Comparison of ENCODE assay signal across 10 cellular contexts in the genomic region with DNA sequence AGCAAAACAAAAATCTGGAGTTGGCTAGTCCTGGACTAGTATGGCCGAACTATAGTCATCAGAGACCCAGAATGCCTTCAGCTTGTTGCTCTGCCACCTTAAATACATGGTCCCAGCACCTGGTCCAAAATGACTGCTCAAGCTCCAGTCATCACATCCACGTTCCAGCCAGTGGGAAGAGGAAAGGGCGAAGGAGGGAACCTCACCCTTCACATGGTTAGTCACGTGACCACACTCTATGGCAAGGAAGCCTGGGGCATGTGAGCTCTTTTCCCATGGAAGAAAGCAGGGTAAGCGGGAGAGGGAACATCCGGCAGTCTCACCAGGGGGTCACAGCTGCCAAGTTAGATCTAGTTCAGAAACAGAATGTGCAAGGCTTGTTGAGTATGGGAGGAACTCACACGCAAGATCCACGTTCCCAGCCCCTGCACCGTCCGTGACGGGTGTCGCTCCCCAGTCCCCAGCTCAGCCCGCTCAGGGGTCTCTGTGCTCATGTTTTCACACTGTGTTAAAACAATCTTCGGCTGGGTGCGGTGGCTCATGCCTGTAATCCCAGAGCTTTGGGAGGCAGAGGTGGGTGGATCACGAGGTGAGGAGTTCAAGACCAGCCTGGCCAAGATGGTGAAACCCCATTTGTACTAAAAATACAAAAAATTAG. TPM values are rescaled to one million over a fixed set of nuclear protein-coding genes. Genes with fewer than 3 reads are reported as not detected.
DNase-seq lines count a peak whose midpoint lies in the region; ATAC-seq and TF ChIP-seq lines count a peak whose summit lies in the region.
"Had no signal": no experiment of that assay in that cellular context is flagged by ENCODE, and none has a peak within 500 bp of the region (broad histone marks: within the 10 kb centered on the region; RNA-seq: fewer than 3 reads in every experiment).

No MANE protein-coding gene starts in this region.

- H3K27ac ChIP-seq in mucosa of rectum (ENCODE audit: low read depth in 2 of 2, low read length in 2 of 2) = peak overlapping the region; percentile 74 to 79

- TF ChIP-seq CTCF in brain (conservative IDR thresholded peaks at IDR 0.05) = no peak

- no peaks in the 10 kb centered on the region for H3K9me3 ChIP-seq in mucosa of rectum (ENCODE audit: control insufficient read depth in 2 of 2, low read length in 2 of 2)

- peak overlapping the region in 3 of 5 experiments; percentile 34 to 49 (median 37) for H3K27ac Mint-ChIP-seq in brain

- no peak overlapping the region for H3K9ac ChIP-seq in mucosa of rectum (ENCODE audit: low read depth in 1 of 2, low read length in 2 of 2)

- H3K4me3 ChIP-seq in mucosa of rectum (ENCODE audit: low read length in 2 of 2) = no peak overlapping the region

- H3K4me1 Mint-ChIP-seq in brain = peaks cover 19% of the 10 kb centered on the region

- no peaks in the 10 kb centered on the region for H3K36me3 Mint-ChIP-seq in brain

- no peaks in the 10 kb centered on the region for H3K9me3 Mint-ChIP-seq in brain

- peak overlapping the region in 1 of 5 experiments; percentile 34 for H3K4me3 Mint-ChIP-seq in brain

- no peaks in the 10 kb centered on the region for H3K36me3 ChIP-seq in mucosa of rectum (ENCODE audit: control insufficient read depth in 2 of 2, insufficient read depth in 2 of 2, low read length in 2 of 2)

- DNase-seq in DMS 273 treated with DMSO at 0.1 percent for 48 hours (lab: John Stamatoyannopoulos, UW) (peak; percentile 20), LHCN-M2 (ENCODE audit: low read depth) (peak; percentile 83), sciatic nerve (ENCODE audit: low spot score) (no peak)
- DNase-seq: GF-D8 had no signal

- no peaks in the 10 kb centered on the region for H3K27me3 ChIP-seq in mucosa of rectum (ENCODE audit: control insufficient read depth in 2 of 2, insufficient read depth in 2 of 2, low read length in 2 of 2)

- peaks cover 47% of the 10 kb centered on the region in 2 donors for H3K4me1 ChIP-seq in mucosa of rectum (ENCODE audit: control insufficient read depth in 2 of 2, insufficient read depth in 2 of 2, low read length in 2 of 2)

- ATAC-seq in GM18498 (IDR thresholded peaks at IDR 0.05; ENCODE audit: unreplicated experiment) (no peak), sciatic nerve (no peak), GM19455 (IDR thresholded peaks at IDR 0.05; ENCODE audit: unreplicated experiment) (no peak)

- no peaks in the 10 kb centered on the region for H3K27me3 Mint-ChIP-seq in brain

- intact Hi-C loops in sciatic nerve (cut with DNase I) = no loop called here

RNA-seq across cellular contexts. Expression of a gene that starts 1.9 kb away (rescaled TPM):
- not detected in 2 replicates for total RNA-seq in LHCN-M2 (2014; rRNA removed)
- polyA plus RNA-seq in LHCN-M2 (2012) = not detected
- 1.6 TPM for polyA plus RNA-seq in brain (ENCODE audit: insufficient read depth, low read depth, low replicate concordance)
- total RNA-seq in sciatic nerve = 0.98 TPM
- total RNA-seq: fibroblast of lung had no signal
- polyA plus RNA-seq: fibroblast of lung had no signal

RNA-seq across cellular contexts. Expression of a gene that starts 6.4 kb away (rescaled TPM):
- 40.7 and 51.2 TPM in 2 replicates for total RNA-seq in LHCN-M2 (2014; rRNA removed)
- 24.6 TPM for polyA plus RNA-seq in LHCN-M2 (2012)
- polyA plus RNA-seq in brain (ENCODE audit: insufficient read depth, low read depth, low replicate concordance) = 20.6 TPM
- 33.1 TPM for total RNA-seq in sciatic nerve

RNA-seq across cellular contexts. Expression of a gene that starts 28.9 kb away (rescaled TPM):
- total RNA-seq in LHCN-M2 (2014; rRNA removed) (5.5 and 5.8 TPM in 2 replicates), sciatic nerve (51.6 TPM)
- polyA plus RNA-seq in LHCN-M2 (2012) = 9.5 TPM
- 33.2 TPM for polyA plus RNA-seq in brain (ENCODE audit: insufficient read depth, low read depth, low replicate concordance)

RNA-seq across cellular contexts. Expression of a gene that starts 49.7 kb away (rescaled TPM):
- 3.7 and 4.7 TPM in 2 replicates for total RNA-seq in LHCN-M2 (2014; rRNA removed)
- 2.1 TPM for polyA plus RNA-seq in LHCN-M2 (2012)
- 0.32 TPM for polyA plus RNA-seq in brain (ENCODE audit: insufficient read depth, low read depth, low replicate concordance)
- total RNA-seq in sciatic nerve = 0.49 TPM
- total RNA-seq: T-helper 2 cell treated with Interferon-gamma antibody and Interleukin-4, amounts not matched to agents 100 ng/mL and 5 ng/mL, for 36 hours had no signal
